In the genomic region with DNA sequence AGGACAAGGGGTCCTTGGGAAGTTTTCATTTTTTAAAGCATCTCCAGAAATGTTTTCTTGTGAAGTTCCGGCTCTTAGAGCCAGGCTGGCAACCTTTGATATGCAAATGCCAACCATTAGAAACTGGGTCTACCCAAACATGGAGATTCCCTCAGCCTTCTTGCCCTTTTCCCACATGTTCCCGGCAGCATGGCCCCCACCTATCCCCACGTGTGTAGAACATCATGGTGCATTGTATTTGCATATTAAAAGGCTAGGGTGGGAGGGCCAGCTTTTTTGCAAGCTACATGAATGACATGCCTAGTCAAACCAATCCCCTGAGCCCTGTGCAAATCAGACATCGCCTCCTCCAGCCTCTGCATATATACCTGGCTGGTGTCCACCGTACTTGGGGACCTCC, we compare ENCODE assay signal across 8 cellular contexts. TPM values are rescaled to one million over a fixed set of nuclear protein-coding genes. Genes with fewer than 3 reads are reported as not detected.
"Had no signal": no experiment of that assay in that cellular context is flagged by ENCODE, and none has a peak within 500 bp of the region (broad histone marks: within the 10 kb centered on the region; RNA-seq: fewer than 3 reads in every experiment).

No MANE protein-coding gene starts in this region.

RNA-seq across cellular contexts. Expression of gene CCDC85A, which starts 23.9 kb away (rescaled TPM):
- total RNA-seq: activated CD4-positive, alpha-beta memory T cell treated with anti-CD3 and anti-CD28 coated beads, Interleukin-2, amount 10 ng/mL, durations not matched to agents 7 days and 5 days; activated CD4-positive, alpha-beta T cell treated with anti-CD3 and anti-CD28 coated beads for 36 hours; activated CD4-positive, alpha-beta T cell treated with anti-CD3 and anti-CD28 coated beads, Interleukin-2, amount 10 ng/mL, durations not matched to agents 7 days and 5 days; activated CD8-positive, alpha-beta memory T cell treated with anti-CD3 and anti-CD28 coated beads, Interleukin-2, amount 10 ng/mL, durations not matched to agents 7 days and 5 days; activated CD8-positive, alpha-beta T cell treated with anti-CD3 and anti-CD28 coated beads, Interleukin-2, amount 10 ng/mL, durations not matched to agents 7 days and 5 days; activated naive CD8-positive, alpha-beta T cell treated with anti-CD3 and anti-CD28 coated beads, Interleukin-2, amount 10 ng/mL, durations not matched to agents 7 days and 5 days; activated T-helper 2 cell treated with anti-CD3 and anti-CD28 coated beads, Interferon-gamma antibody, Interleukin-2, Interleukin-4, amounts not matched to agents 10 μg/mL and 5 μg/mL and 100 μg/mL, durations not matched to agents 14 hours and 24 hours and 36 hours; bronchial epithelial cell had no signal
